8 cellular contexts compared by ENCODE assay signal in the genomic region with DNA sequence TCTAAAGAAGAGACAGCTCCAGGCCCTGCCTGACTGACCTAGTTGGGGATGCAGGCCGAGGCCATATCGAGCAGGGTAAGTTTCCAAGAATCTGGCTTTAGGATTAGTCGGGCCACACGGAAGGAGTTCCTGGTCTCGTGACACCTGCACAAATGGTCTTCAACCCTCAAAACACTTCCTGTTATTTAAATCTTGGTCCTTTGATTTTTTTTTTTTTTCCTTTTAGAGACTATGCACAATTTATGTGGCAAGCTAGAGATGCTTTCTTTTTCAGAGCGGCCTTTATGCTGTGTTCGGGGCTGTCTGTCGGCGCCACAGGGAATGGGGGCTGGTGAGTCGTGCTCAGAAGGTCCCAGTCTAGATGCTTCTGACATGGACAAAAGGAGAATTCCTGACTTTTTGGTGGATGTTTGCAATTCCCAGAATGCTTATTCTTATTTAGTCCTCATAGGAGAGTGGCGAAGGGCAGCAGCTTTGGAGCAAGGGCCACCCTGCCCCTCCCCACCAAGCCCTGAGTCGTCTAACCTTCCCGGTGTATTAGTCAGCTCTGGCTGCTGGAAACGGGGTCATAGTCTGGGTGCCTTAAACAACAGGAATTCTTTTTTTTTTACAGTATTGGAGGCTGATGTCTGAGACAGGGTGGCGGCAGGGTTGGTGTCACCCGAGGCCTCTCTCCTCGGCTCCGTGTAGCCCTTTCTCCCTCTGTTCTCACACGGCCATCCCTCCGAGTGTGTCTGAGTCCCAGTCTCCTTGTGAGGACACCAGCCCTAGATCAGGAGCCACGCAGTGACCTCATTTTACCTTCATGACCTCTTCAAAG. TPM values are rescaled to one million over a fixed set of nuclear protein-coding genes. Genes with fewer than 3 reads are reported as not detected.
DNase-seq lines count a peak whose midpoint lies in the region; ATAC-seq, FAIRE-seq and TF ChIP-seq lines count a peak whose summit lies in the region.

No MANE protein-coding gene starts in this region.

- intact Hi-C loops in left ventricle myocardium inferior (cut with micrococcal nuclease): no loop called here
- intact Hi-C loops in Right ventricle myocardium superior (cut with DNase I): no loop called here
- intact Hi-C loops in right lobe of liver (cut with DNase I): no loop called here
- intact Hi-C loops in body of pancreas (cut with DNase I): no loop called here

- whole genome bisulfite sequencing in right lobe of liver (ENCODE audit: insufficient coverage, low coverage, low lambda C conversion rate, missing lambda C conversion rate): 49% methylated on average over 16 of the region's 21 CpGs
- WGBS in body of pancreas, 2 donors: 65 to 78% methylated on average over 18 to 21 of the region's 21 CpGs

- H3K27ac ChIP-seq in left ventricle myocardium inferior (replicated peaks): peak overlapping the region; percentile 83
- peak overlapping the region in 2 of 3 donors; percentile 33 to 55 for H3K27ac ChIP-seq in right lobe of liver
- peak overlapping the region in 2 of 4 donors; percentile 37 to 47 for H3K27ac ChIP-seq in body of pancreas

- no peaks in the 10 kb centered on the region for H3K27me3 ChIP-seq in left ventricle myocardium inferior (ENCODE audit: low read depth)
- H3K27me3 ChIP-seq in right lobe of liver: no peaks in the 10 kb centered on the region
- no peaks in the 10 kb centered on the region for H3K27me3 ChIP-seq in body of pancreas

- H3K4me1 ChIP-seq in left ventricle myocardium inferior (peaks cover 83% of the 10 kb centered on the region), right lobe of liver (peaks cover 0 to 42% (median 15%) of the 10 kb centered on the region in 4 donors), body of pancreas (peaks cover 77% of the 10 kb centered on the region)

- FAIRE-seq in urothelium cell line (lab: Jason Lieb, UNC): no peak

- ATAC-seq in Right ventricle myocardium superior (ENCODE audit: poor library complexity) (no peak), right lobe of liver (peak in 2 of 4 donors; percentile 11 to 15), body of pancreas (no peak), HG02970 (IDR thresholded peaks at IDR 0.05; ENCODE audit: low FRiP score, unreplicated experiment) (no peak)

- H3K36me3 ChIP-seq in left ventricle myocardium inferior: peaks cover 7% of the 10 kb centered on the region
- H3K36me3 ChIP-seq in right lobe of liver: no peaks in the 10 kb centered on the region
- no peaks in the 10 kb centered on the region for H3K36me3 ChIP-seq in body of pancreas (replicated peaks in 1 of 2; ENCODE audit: insufficient read depth in 1 of 2, low read depth in 2 of 2)

- H3K9me3 ChIP-seq in left ventricle myocardium inferior (replicated peaks) (peaks cover 4% of the 10 kb centered on the region), right lobe of liver (no peaks in the 10 kb centered on the region), body of pancreas (peaks cover 0 to 2% (median 0%) of the 10 kb centered on the region in 3 donors)

- peak overlapping the region; percentile 49 for H3K4me3 ChIP-seq in left ventricle myocardium inferior
- no peak overlapping the region for H3K4me3 ChIP-seq in right lobe of liver
- H3K4me3 ChIP-seq in body of pancreas: no peak overlapping the region

- TF ChIP-seq CTCF in left ventricle myocardium inferior (IDR thresholded peaks at IDR 0.05; ENCODE audit: borderline replicate concordance): no peak
- no peak for TF ChIP-seq CTCF in right lobe of liver (IDR thresholded peaks at IDR 0.05)
- no peak for TF ChIP-seq CTCF in body of pancreas (IDR thresholded peaks at IDR 0.05)

- DNase-seq in left ventricle myocardium inferior: no peak
- no peak for DNase-seq in Right ventricle myocardium superior
- peak; percentile 68 for DNase-seq in activated effector memory CD4-positive, alpha-beta T cell treated with anti-CD3 and anti-CD28 coated beads, Interleukin-2, amount 50 U/mL, for 16 hours
- DNase-seq in right lobe of liver: no peak
- DNase-seq in urothelium cell line (ENCODE audit: low spot score): peak; percentile 82
- DNase-seq in body of pancreas: no peak
- no peak for DNase-seq in inferior parietal cortex (ENCODE audit: extremely low spot score)

- TF ChIP-seq POLR2A in right lobe of liver (IDR thresholded peaks at IDR 0.05) (no peak), body of pancreas (IDR thresholded peaks at IDR 0.05) (no peak)

RNA-seq across cellular contexts. Expression of gene HPCAL1, which starts 27.4 kb away (rescaled TPM):
- total RNA-seq in left ventricle myocardium inferior (29.4 TPM), Right ventricle myocardium superior (34.3 TPM), right lobe of liver (10 to 100 TPM; 23.1 to 68.8 (median 29.1) TPM), body of pancreas (10 to 100 TPM; 41.0 to 66.3 TPM)

Comparison
In these comparisons a context has a peak if more than half of its experiments do, and no peak if none do; other contexts are left out.
1. DNase-seq: peak in activated effector memory CD4-positive, alpha-beta T cell treated with anti-CD3 and anti-CD28 coated beads, Interleukin-2, amount 50 U/mL, for 16 hours (single experiment) and urothelium cell line (single experiment); none in left ventricle myocardium inferior (single experiment), Right ventricle myocardium superior (single experiment), right lobe of liver (0 of 3), body of pancreas (0 of 4) and inferior parietal cortex (single experiment).